26 cellular contexts compared by ENCODE assay signal in genomic region chr3:197010556-197011351, GRCh38. TPM values are rescaled to one million over a fixed set of nuclear protein-coding genes. Genes with fewer than 3 reads are reported as not detected.
A peak's percentile ranks its signal among the peaks of the same experiment; 100 is the strongest.
DNase-seq lines count a peak whose midpoint lies in the region; ATAC-seq, FAIRE-seq and TF ChIP-seq lines count a peak whose summit lies in the region.
"Had no signal": no experiment of that assay in that cellular context is flagged by ENCODE, and none has a peak within 500 bp of the region (broad histone marks: within the 10 kb centered on the region; RNA-seq: fewer than 3 reads in every experiment).

No MANE protein-coding gene starts in this region.

- H3K9me3 ChIP-seq in Panc1 (ENCODE audit: control insufficient read depth, insufficient read depth, low read depth, low read length): no peaks in the 10 kb centered on the region
- no peaks in the 10 kb centered on the region for H3K9me3 ChIP-seq in H1 (ENCODE audit: insufficient read depth in 2 of 2, low read depth in 1 of 2, low read length in 1 of 2)
- no peaks in the 10 kb centered on the region for H3K9me3 ChIP-seq in trophoblast cell (ENCODE audit: insufficient read depth, low read depth, low read length)
- H3K9me3 ChIP-seq: sigmoid colon, suprapubic skin had no signal

- BruUV-seq in Panc1 (replicated peaks; lab: Mats Ljungman, UMichigan): no TSS peak

- H4K5ac ChIP-seq in H1 (ENCODE audit: insufficient read length, low read depth, low read length): no peak overlapping the region

- no peak overlapping the region for H3K14ac ChIP-seq in H1 (ENCODE audit: insufficient read length)
- no peak overlapping the region for H3K14ac ChIP-seq in trophoblast cell (ENCODE audit: low read length)

- H3K23ac ChIP-seq in H1 (ENCODE audit: insufficient read length) (no peak overlapping the region), trophoblast cell (ENCODE audit: low read length) (no peak overlapping the region)

- FAIRE-seq in H1 (lab: Jason Lieb, UNC): no peak

- H3K27me3 ChIP-seq in Panc1 (ENCODE audit: control insufficient read depth, insufficient read depth, low read length): no peaks in the 10 kb centered on the region
- H3K27me3 ChIP-seq in H1 (replicated peaks in 1 of 4; ENCODE audit: control insufficient read depth in 3 of 4, extremely low read depth in 1 of 4, insufficient read depth in 3 of 4, low read length in 3 of 4): no peaks in the 10 kb centered on the region
- H3K27me3 ChIP-seq in trophoblast cell (ENCODE audit: insufficient read depth, low read length): no peaks in the 10 kb centered on the region
- H3K27me3 ChIP-seq: cardiac muscle cell, neural progenitor cell, sigmoid colon, suprapubic skin had no signal

- H4K91ac ChIP-seq in H1 (replicated peaks; ENCODE audit: insufficient read length, low read length) (no peak overlapping the region), trophoblast cell (ENCODE audit: low read depth, low read length) (no peak overlapping the region)

- H3K36me3 ChIP-seq in Panc1 (ENCODE audit: control insufficient read depth, insufficient read depth, low read length): no peaks in the 10 kb centered on the region
- H3K36me3 ChIP-seq in H1 (ENCODE audit: control insufficient read depth in 2 of 4, insufficient read depth in 4 of 4, low read length in 3 of 4): no peaks in the 10 kb centered on the region
- H3K36me3 ChIP-seq in trophoblast cell (ENCODE audit: control insufficient read depth in 1 of 2, insufficient read depth in 2 of 2, low read length in 2 of 2): no peaks in the 10 kb centered on the region
- H3K36me3 ChIP-seq: cardiac muscle cell, neural progenitor cell, sigmoid colon, suprapubic skin had no signal

- H3K27ac ChIP-seq in Panc1 (ENCODE audit: low read length) (no peak overlapping the region), H1 (ENCODE audit: low read depth, low read length) (no peak overlapping the region), trophoblast cell (ENCODE audit: low read depth, low read length) (no peak overlapping the region)
- H3K27ac ChIP-seq: cardiac muscle cell, neural progenitor cell, sigmoid colon, suprapubic skin had no signal

- H3K56ac ChIP-seq in H1 (replicated peaks; ENCODE audit: insufficient read length, low read depth, low read length): no peak overlapping the region

- H3K4me1 ChIP-seq in Panc1 (ENCODE audit: control insufficient read depth, insufficient read depth, low read length) (no peaks in the 10 kb centered on the region), H1 (replicated peaks in 1 of 4; ENCODE audit: control insufficient read depth in 3 of 4, insufficient read depth in 4 of 4, low read length in 3 of 4) (peaks cover 0 to 3% (median 0%) of the 10 kb centered on the region in 4 experiments; a peak in 1 of 7 replicates), trophoblast cell (ENCODE audit: control insufficient read depth in 1 of 2, insufficient read depth in 2 of 2, low read length in 2 of 2) (no peaks in the 10 kb centered on the region)
- H3K4me1 ChIP-seq: sigmoid colon, suprapubic skin had no signal

- DNase-seq in left cardiac atrium: peak; percentile 14
- no peak for DNase-seq in Right ventricle myocardium inferior (ENCODE audit: missing footprints)
- no peak for DNase-seq in Panc1 (ENCODE audit: low read depth, low spot score)
- no peak for DNase-seq in H1 (ENCODE audit: low read depth in 1 of 2, low spot score in 2 of 2)
- DNase-seq in NCI-H82 (lab: John Stamatoyannopoulos, UW): no peak
- no peak for DNase-seq in trophoblast cell
- DNase-seq: activated CD4-positive, alpha-beta memory T cell treated with anti-CD3 and anti-CD28 coated beads for 36 hours; activated CD8-positive, alpha-beta memory T cell treated with anti-CD3 and anti-CD28 coated beads, Interleukin-2, amount 50 U/mL, for 4 hours; activated naive CD4-positive, alpha-beta T cell treated with anti-CD3 and anti-CD28 coated beads, Interleukin-2, amount 50 U/mL, for 16 hours; CD4-positive, alpha-beta T cell; H7; IMR-90; left colon; mesenchymal stem cell; NCI-H1048; NCI-H2029; sigmoid colon; stimulated activated CD4-positive, alpha-beta T cell treated with anti-CD3 and anti-CD28 coated beads, Interleukin-4, amount 100 ng/mL, for 4 hours; stimulated activated naive CD4-positive, alpha-beta T cell; T-helper 1 cell had no signal

- H3K79me2 ChIP-seq in H1 (ENCODE audit: control insufficient read depth in 1 of 2, insufficient read depth in 2 of 2, low read length in 2 of 2) (no peaks in the 10 kb centered on the region), trophoblast cell (ENCODE audit: control insufficient read depth, insufficient read depth, low read length, poor library complexity) (no peaks in the 10 kb centered on the region)

- no peaks in the 10 kb centered on the region for H3K23me2 ChIP-seq in H1 (ENCODE audit: low read depth, low read length)

- H3K9ac ChIP-seq in H1 (replicated peaks in 1 of 4; ENCODE audit: extremely low read depth in 1 of 4, low read depth in 3 of 4, low read length in 3 of 4) (no peak overlapping the region), trophoblast cell (ENCODE audit: low read length) (no peak overlapping the region)
- H3K9ac ChIP-seq: neural progenitor cell had no signal

- no peak overlapping the region for H2BK5ac ChIP-seq in H1 (ENCODE audit: low read depth, low read length)
- no peak overlapping the region for H2BK5ac ChIP-seq in trophoblast cell (ENCODE audit: low read depth, low read length, poor library complexity)

- H2AK5ac ChIP-seq in H1 (ENCODE audit: low read depth, low read length): no peak overlapping the region
- no peak overlapping the region for H2AK5ac ChIP-seq in trophoblast cell (ENCODE audit: low read length)

- H4K12ac ChIP-seq in trophoblast cell (ENCODE audit: low read depth, low read length): no peak overlapping the region

- H3K79me1 ChIP-seq in H1 (ENCODE audit: low read depth, low read length) (no peaks in the 10 kb centered on the region), trophoblast cell (ENCODE audit: low read length) (no peaks in the 10 kb centered on the region)

- no peak overlapping the region for H2BK15ac ChIP-seq in H1 (ENCODE audit: low read length)

- no peak for TF ChIP-seq RAD21 in H1 (IDR thresholded peaks at IDR 0.05 in 1 of 2, conservative IDR thresholded peaks at IDR 0.05 in 1 of 2; ENCODE audit: low read depth in 2 of 2, low read length in 2 of 2)

- H4K20me1 ChIP-seq in H1 (replicated peaks in 1 of 2; ENCODE audit: control insufficient read depth in 1 of 2, insufficient read depth in 2 of 2, low read length in 2 of 2): no peaks in the 10 kb centered on the region

- POLR2A ChIA-PET in Panc1 (lab: Charles Lee) (no interaction called here), H1 (lab: Charles Lee; ENCODE audit: partially characterized antibody) (no interaction called here)

- no peak overlapping the region for H3K4me2 ChIP-seq in H1 (ENCODE audit: insufficient read depth in 1 of 2, low read depth in 2 of 2, low read length in 2 of 2)
- H3K4me2 ChIP-seq in trophoblast cell (ENCODE audit: low read length): no peak overlapping the region

- H3K4ac ChIP-seq in H1 (replicated peaks; ENCODE audit: insufficient read length, low read depth, low read length) (no peak overlapping the region), trophoblast cell (ENCODE audit: low read depth, low read length) (no peak overlapping the region)

- H3K4me3 ChIP-seq in Panc1 (ENCODE audit: low read depth in 2 of 2, low read length in 2 of 2) (no peak overlapping the region), H1 (ENCODE audit: extremely low read depth in 1 of 4, insufficient read depth in 2 of 4, low read depth in 3 of 4, low read length in 4 of 4) (no peak overlapping the region), trophoblast cell (ENCODE audit: low read depth, low read length) (no peak overlapping the region)
- H3K4me3 ChIP-seq: cardiac muscle cell, neural progenitor cell, sigmoid colon, suprapubic skin had no signal

- no peak for TF ChIP-seq EP300 in H1 (IDR thresholded peaks at IDR 0.05; ENCODE audit: borderline replicate concordance in 1 of 2, low read depth in 2 of 2, low read length in 2 of 2)

- H2BK120ac ChIP-seq in H1 (replicated peaks; ENCODE audit: low read depth, low read length) (no peak overlapping the region), trophoblast cell (ENCODE audit: insufficient read depth, low read length, poor library complexity) (no peak overlapping the region)

- H2BK20ac ChIP-seq in H1 (ENCODE audit: low read length): no peak overlapping the region

- intact Hi-C loops in left cardiac atrium (cut with DNase I): no loop called here
- intact Hi-C loops in Right ventricle myocardium inferior (cut with DNase I): no loop called here
- intact Hi-C loops in Panc1 (cut with micrococcal nuclease; ENCODE audit: unreplicated experiment): no loop called here

- H4K8ac ChIP-seq in H1 (ENCODE audit: extremely low read depth, insufficient read depth, low read length) (peak overlapping the region; percentile 51), trophoblast cell (ENCODE audit: low read depth, low read length) (no peak overlapping the region)

- ATAC-seq in left cardiac atrium (peak; percentile 7 to 40), Right ventricle myocardium inferior (no peak), Panc1 (0 out of 2 replicates have a peak, but pooled peaks have one; percentile 13), GM21390 (IDR thresholded peaks at IDR 0.05; ENCODE audit: unreplicated experiment) (no peak), GM21423 (IDR thresholded peaks at IDR 0.05; ENCODE audit: unreplicated experiment) (no peak)
- ATAC-seq: activated CD4-positive, CD25-positive, alpha-beta regulatory T cell treated with anti-CD3 and anti-CD28 coated beads, Interleukin-2, amount 50 U/mL, for 24 hours; left colon had no signal

- no peak for TF ChIP-seq CTCF in Panc1 (IDR thresholded peaks at IDR 0.05)
- TF ChIP-seq CTCF in H1 (IDR thresholded peaks at IDR 0.05; ENCODE audit: control extremely low read depth in 1 of 3, insufficient read depth in 1 of 3, low read depth in 1 of 3, low read length in 3 of 3): no peak

- CTCF ChIA-PET in Panc1 (lab: Charles Lee): interaction anchor here (0.5 kb wide), 1 partner anchor 32 kb away, joined by 6 read pairs; no protein-coding TSS in a partner anchor
- CTCF ChIA-PET in H1 (lab: Charles Lee; ENCODE audit: partially characterized antibody): interaction anchor here (0.9 to 19.7 kb wide), 4 partner anchors 10 to 492 kb away, joined by 3 to 245 read pairs (median 4); partner anchors contain the start of gene MELTF

- in situ Hi-C loops in Panc1 (cut with HindIII; ENCODE audit: low pct_unique_long_range_greater_than_20kb, low sequenced_read_pairs): no loop called here

- H3K18ac ChIP-seq in H1 (ENCODE audit: extremely low read depth, low read length) (no peak overlapping the region), trophoblast cell (ENCODE audit: low read length) (no peak overlapping the region)

- TF ChIP-seq POLR2A in H1 (IDR thresholded peaks at IDR 0.05; ENCODE audit: control extremely low read depth in 1 of 2, low read depth in 2 of 2, low read length in 2 of 2): no peak

- H2AFZ ChIP-seq in H1 (ENCODE audit: low read length) (no peak overlapping the region), trophoblast cell (ENCODE audit: insufficient read depth, low read length, poor library complexity) (no peak overlapping the region)

- H2BK12ac ChIP-seq in H1 (ENCODE audit: low read depth, low read length) (no peak overlapping the region), trophoblast cell (ENCODE audit: low read length) (no peak overlapping the region)

- 91% methylated on average over 30 of the region's 30 CpGs; no CpG with 5 or more reads in 1 of the 2 experiments for whole genome bisulfite sequencing in H1 (ENCODE audit: extremely low coverage in 1 of 2, insufficient coverage in 1 of 2, insufficient read length in 1 of 2, insufficient replicate concordance in 2 of 2, low coverage in 1 of 2, low lambda C conversion rate in 2 of 2, missing lambda C conversion rate in 1 of 2), 2 experiments
- no CpG with 5 or more reads among the region's 30 CpGs for WGBS in trophoblast cell (ENCODE audit: extremely low coverage, insufficient coverage, insufficient read length)

RNA-seq across cellular contexts. Expression of gene MELTF, which starts 18.9 kb away (rescaled TPM):
- 10 to 100 TPM in 1 of 2 donors, 1 to 10 TPM in 1; 7.7 to 10.1 TPM for total RNA-seq in left cardiac atrium
- total RNA-seq in Right ventricle myocardium inferior: 4.0 TPM
- total RNA-seq in Panc1 (2021; ENCODE audit: unreplicated experiment): 18.7 TPM
- polyA plus RNA-seq in Panc1 (2012; ENCODE audit: insufficient read length): 15.5 TPM
- 3.5 and 3.7 TPM in 2 replicates for total RNA-seq in H1 (2021; fragmentation: NEBNext Ultra II Directional; extraction: Animal tissue kit (Norgen Biotek cat#: 25700))
- polyA plus RNA-seq in H1 (2011; rRNA removed): 1.7 and 2.7 TPM in 2 replicates
- polyA plus RNA-seq in H1 (2011; cell fraction: cytosol; rRNA removed): 2.2 TPM
- 9.6 TPM for polyA plus RNA-seq in H1 (2011; cell fraction: nucleus; rRNA removed)
- 2.1 to 3.7 TPM (median 3.4 TPM) in 4 replicates for polyA plus RNA-seq in H1 (2012, experiment 1 of 2)
- 1.1 TPM for polyA plus RNA-seq in H1 (2012, experiment 2 of 2)
- 2.9 TPM for polyA plus RNA-seq in H1 (2013, experiment 1 of 2)
- polyA plus RNA-seq in H1 (2013, experiment 2 of 2): 2.9 TPM
- polyA minus RNA-seq in H1 (2011; rRNA and poly(A)+ RNA removed): 1.9 and 2.0 TPM in 2 replicates
- polyA minus RNA-seq in H1 (2011; cell fraction: cytosol; rRNA and poly(A)+ RNA removed): 1.5 TPM
- polyA minus RNA-seq in H1 (2011; cell fraction: nucleus; rRNA and poly(A)+ RNA removed): 7.0 TPM
- 6.3 and 6.6 TPM in 2 replicates for polyA plus RNA-seq in trophoblast cell (2013)

RNA-seq across cellular contexts. Expression of gene PIGZ, which starts 42.1 kb away (rescaled TPM):
- total RNA-seq in left cardiac atrium (1 to 10 TPM; 4.5 to 4.7 TPM), Right ventricle myocardium inferior (2.8 TPM), Panc1 (2021; ENCODE audit: unreplicated experiment) (6.3 TPM)
- polyA plus RNA-seq in Panc1 (2012; ENCODE audit: insufficient read length): 6.6 TPM
- not detected in 2 replicates for total RNA-seq in H1 (2021; fragmentation: NEBNext Ultra II Directional; extraction: Animal tissue kit (Norgen Biotek cat#: 25700))
- 0.32 and 0.57 TPM in 2 replicates for polyA plus RNA-seq in H1 (2011; rRNA removed)
- polyA plus RNA-seq in H1 (2011; cell fraction: cytosol; rRNA removed): 0.30 TPM
- polyA plus RNA-seq in H1 (2011; cell fraction: nucleus; rRNA removed): 0.83 TPM
- 0.51 to 0.74 TPM (median 0.63 TPM) in 4 replicates for polyA plus RNA-seq in H1 (2012, experiment 1 of 2)
- polyA plus RNA-seq in H1 (2012, experiment 2 of 2): 0.26 TPM
- 0.22 TPM for polyA plus RNA-seq in H1 (2013, experiment 1 of 2)
- 0.15 TPM for polyA plus RNA-seq in H1 (2013, experiment 2 of 2)
- polyA minus RNA-seq in H1 (2011; rRNA and poly(A)+ RNA removed): 0.10 and 1.1 TPM in 2 replicates
- polyA minus RNA-seq in H1 (2011; cell fraction: cytosol; rRNA and poly(A)+ RNA removed): 0.37 TPM
- not detected for polyA minus RNA-seq in H1 (2011; cell fraction: nucleus; rRNA and poly(A)+ RNA removed)
- polyA plus RNA-seq in trophoblast cell (2013): 0.15 and 0.16 TPM in 2 replicates

Comparison
In these comparisons a context has a peak if more than half of its experiments do, and no peak if none do; other contexts are left out.
1. ATAC-seq: peak in left cardiac atrium (2 of 2) and Panc1 (single experiment); none in Right ventricle myocardium inferior (single experiment), GM21390 (single experiment) and GM21423 (single experiment).